Comparison of ENCODE assay signal across 8 cellular contexts in genomic region chr3:172039352-172040077, GRCh38. TPM values are rescaled to one million over a fixed set of nuclear protein-coding genes. Genes with fewer than 3 reads are reported as not detected.
DNase-seq lines count a peak whose midpoint lies in the region; ATAC-seq and TF ChIP-seq lines count a peak whose summit lies in the region.

TSS of gene FNDC3B (plus strand) at chr3:172039578. CDS start at chr3:172112480, 72,902 bp downstream.

- peaks cover 38% of the 10 kb centered on the region for H3K4me1 Mint-ChIP-seq in GM23338
- peaks cover 6% of the 10 kb centered on the region for H3K4me1 Mint-ChIP-seq in activated T-helper 17 cell treated with anti-CD3 and anti-CD28 coated beads, Interleukin-2, amount 50 U/mL, for 72 hours
- peaks cover 55 to 68% of the 10 kb centered on the region in 2 donors for H3K4me1 Mint-ChIP-seq in natural killer cell treated with Interleukin-12 subunit alpha and Interleukin-12 subunit beta and Interleukin-15 and Interleukin-18, amount 100 ng/mL, for 72 hours (ENCODE audit: low read depth in 2 of 2)

- H3F3A ChIP-seq in DOHH2 (ENCODE audit: control insufficient read depth, insufficient read depth): no peaks in the 10 kb centered on the region
- H3F3A ChIP-seq in GM23338 (replicated peaks; ENCODE audit: low read depth): no peaks in the 10 kb centered on the region

- H3K9me2 ChIP-seq in DOHH2 (replicated peaks; ENCODE audit: control insufficient read depth, low read length) (no peaks in the 10 kb centered on the region), GM23338 (ENCODE audit: insufficient read depth) (no peaks in the 10 kb centered on the region)

- peak within 1 kb of the TSS; percentile 88 for H3K4me3 Mint-ChIP-seq in GM23338
- peak within 1 kb of the TSS; percentile 88 for H3K4me3 Mint-ChIP-seq in activated T-helper 17 cell treated with anti-CD3 and anti-CD28 coated beads, Interleukin-2, amount 50 U/mL, for 72 hours
- H3K4me3 Mint-ChIP-seq in natural killer cell treated with Interleukin-12 subunit alpha and Interleukin-12 subunit beta and Interleukin-15 and Interleukin-18, amount 100 ng/mL, for 72 hours: peak within 1 kb of the TSS; percentile 92

- POLR2A ChIA-PET in RWPE1 (lab: Yijun Ruan, JAX; ENCODE audit: low non-redundant PET): interaction anchor here (0.6 kb wide), 2 partner anchors 37 to 62 kb away, joined by 3 to 7 read pairs; no protein-coding TSS in a partner anchor

- H3K36me3 Mint-ChIP-seq in GM23338 (ENCODE audit: low read depth): no peaks in the 10 kb centered on the region
- H3K36me3 Mint-ChIP-seq in activated T-helper 17 cell treated with anti-CD3 and anti-CD28 coated beads, Interleukin-2, amount 50 U/mL, for 72 hours (ENCODE audit: low read depth): peaks cover 6% of the 10 kb centered on the region
- H3K36me3 Mint-ChIP-seq in natural killer cell treated with Interleukin-12 subunit alpha and Interleukin-12 subunit beta and Interleukin-15 and Interleukin-18, amount 100 ng/mL, for 72 hours: peaks cover 12% of the 10 kb centered on the region

- H3K79me2 ChIP-seq in DOHH2 (ENCODE audit: control insufficient read depth, low read length): peaks cover 20% of the 10 kb centered on the region
- peaks cover 44% of the 10 kb centered on the region for H3K79me2 ChIP-seq in GM23338 (replicated peaks; ENCODE audit: insufficient read depth)

- peaks cover 12% of the 10 kb centered on the region for H3K4me1 ChIP-seq in DOHH2 (ENCODE audit: control insufficient read depth, low read length)
- peaks cover 22% of the 10 kb centered on the region for H3K4me1 ChIP-seq in GM23338 (ENCODE audit: insufficient read depth)

- H3K27me3 ChIP-seq in DOHH2 (ENCODE audit: control insufficient read depth, low read length) (no peaks in the 10 kb centered on the region), GM23338 (ENCODE audit: insufficient read depth) (no peaks in the 10 kb centered on the region)

- H4K20me1 ChIP-seq in DOHH2 (ENCODE audit: control insufficient read depth, insufficient read depth, low read depth, low read length) (no peaks in the 10 kb centered on the region; the same call in 1 of the 2 replicates), GM23338 (replicated peaks; ENCODE audit: insufficient read depth) (peaks cover 9% of the 10 kb centered on the region; the same call in 1 of the 2 replicates)

- DNase-seq in GM23338 (ENCODE audit: low spot score): peak; percentile 97
- DNase-seq in LNCaP clone FGC (ENCODE audit: low read depth): peak; percentile 84
- peak; percentile 92 for DNase-seq in RWPE1 (ENCODE audit: low spot score)
- peak; percentile 93 for DNase-seq in fibroblast of mammary gland (ENCODE audit: low read depth)
- peak; percentile 94 for DNase-seq in natural killer cell treated with Interleukin-12 subunit alpha and Interleukin-12 subunit beta and Interleukin-15 and Interleukin-18, amount 100 ng/mL, for 72 hours (ENCODE audit: low spot score)
- peak; percentile 91 for DNase-seq in stimulated activated naive CD8-positive, alpha-beta T cell treated with anti-CD3 and anti-CD28 coated beads, Interleukin-15, Interleukin-2, amounts not matched to agents 100 U/mL and 50 U/mL, for 24 hours

- H2AFZ ChIP-seq in GM23338: peak within 1 kb of the TSS; percentile 11; the same call in 1 of the 2 replicates

- peak within 1 kb of the TSS; percentile 70 for H3K27ac Mint-ChIP-seq in GM23338
- peak within 1 kb of the TSS; percentile 97 for H3K27ac Mint-ChIP-seq in activated T-helper 17 cell treated with anti-CD3 and anti-CD28 coated beads, Interleukin-2, amount 50 U/mL, for 72 hours
- H3K27ac Mint-ChIP-seq in natural killer cell treated with Interleukin-12 subunit alpha and Interleukin-12 subunit beta and Interleukin-15 and Interleukin-18, amount 100 ng/mL, for 72 hours: peak within 1 kb of the TSS; percentile 87 to 98

- H3K4me3 ChIP-seq in DOHH2 (ENCODE audit: low read length) (peak within 1 kb of the TSS; percentile 93), GM23338 (peak within 1 kb of the TSS; percentile 61), LNCaP clone FGC (ENCODE audit: low read depth, low read length) (peak within 1 kb of the TSS; percentile 95), fibroblast of mammary gland (ENCODE audit: control insufficient read depth, low read depth, low read length) (peak within 1 kb of the TSS; percentile 75)

- H3K9me3 ChIP-seq in DOHH2 (ENCODE audit: control insufficient read depth, insufficient read depth, low read length): no peaks in the 10 kb centered on the region

- H3K27ac ChIP-seq in DOHH2 (ENCODE audit: low read depth, low read length) (peak within 1 kb of the TSS; percentile 13; the same call in 1 of the 2 replicates), GM23338 (ENCODE audit: low read depth) (peak within 1 kb of the TSS; percentile 77), RWPE1 (peak within 1 kb of the TSS; percentile 97)

- no peaks in the 10 kb centered on the region for H3K9me3 Mint-ChIP-seq in GM23338
- no peaks in the 10 kb centered on the region for H3K9me3 Mint-ChIP-seq in activated T-helper 17 cell treated with anti-CD3 and anti-CD28 coated beads, Interleukin-2, amount 50 U/mL, for 72 hours
- H3K9me3 Mint-ChIP-seq in natural killer cell treated with Interleukin-12 subunit alpha and Interleukin-12 subunit beta and Interleukin-15 and Interleukin-18, amount 100 ng/mL, for 72 hours: peaks cover 4% of the 10 kb centered on the region

- peak; percentile 78 for ATAC-seq in GM23338
- ATAC-seq in activated T-helper 17 cell treated with anti-CD3 and anti-CD28 coated beads, Interleukin-2, amount 50 U/mL, for 72 hours (replicated peaks): peak; percentile 94
- ATAC-seq in natural killer cell treated with Interleukin-12 subunit alpha and Interleukin-12 subunit beta and Interleukin-15 and Interleukin-18, amount 100 ng/mL, for 72 hours: peak; percentile 87 to 91
- ATAC-seq in stimulated activated naive CD8-positive, alpha-beta T cell treated with anti-CD3 and anti-CD28 coated beads, Interleukin-15, Interleukin-2, amounts not matched to agents 100 U/mL and 50 U/mL, for 24 hours: peak; percentile 93

- CTCF ChIA-PET in RWPE1 (lab: Yijun Ruan, JAX): no interaction called here

- TF ChIP-seq CTCF in DOHH2 (IDR thresholded peaks at IDR 0.05; ENCODE audit: low read depth, low read length, poor library complexity, severe bottlenecking) (no peak), GM23338 (conservative IDR thresholded peaks at IDR 0.05; ENCODE audit: low read depth in 2 of 2) (no peak), LNCaP clone FGC (IDR thresholded peaks at IDR 0.05; ENCODE audit: control insufficient read depth, extremely low read depth, insufficient read depth) (no peak), RWPE1 (conservative IDR thresholded peaks at IDR 0.05; ENCODE audit: low read depth) (no peak), fibroblast of mammary gland (conservative IDR thresholded peaks at IDR 0.05; ENCODE audit: control insufficient read depth, insufficient read depth, low read depth, low read length) (no peak)

- H3K27me3 Mint-ChIP-seq in GM23338 (ENCODE audit: insufficient read depth, low read depth, poor library complexity): peaks cover 17% of the 10 kb centered on the region
- no peaks in the 10 kb centered on the region for H3K27me3 Mint-ChIP-seq in activated T-helper 17 cell treated with anti-CD3 and anti-CD28 coated beads, Interleukin-2, amount 50 U/mL, for 72 hours
- no peaks in the 10 kb centered on the region for H3K27me3 Mint-ChIP-seq in natural killer cell treated with Interleukin-12 subunit alpha and Interleukin-12 subunit beta and Interleukin-15 and Interleukin-18, amount 100 ng/mL, for 72 hours

- H3K4me2 ChIP-seq in DOHH2 (ENCODE audit: low read length) (peak within 1 kb of the TSS; percentile 56), GM23338 (peak within 1 kb of the TSS; percentile 84)

- H3K36me3 ChIP-seq in DOHH2 (ENCODE audit: control insufficient read depth, low read length) (no peaks in the 10 kb centered on the region), GM23338 (ENCODE audit: insufficient read depth) (no peaks in the 10 kb centered on the region)

TF ChIP-seq in GM23338, 12 proteins besides CTCF, POLR2A, EP300 and RAD21:
- peak; percentile 75 for TF ChIP-seq CREB1 (CRISPR knock-in tag; IDR thresholded peaks at IDR 0.05; ENCODE audit: low read depth)
- TF ChIP-seq REST (IDR thresholded peaks at IDR 0.05; ENCODE audit: unreplicated experiment): peak; percentile 24
- TF ChIP-seq POLR2AphosphoS5 (IDR thresholded peaks at IDR 0.05; ENCODE audit: low read depth): peak; percentile 83
- no peak for TF ChIP-seq ZNF331 (CRISPR knock-in tag; IDR thresholded peaks at IDR 0.05; ENCODE audit: low read depth)

RNA-seq across cellular contexts. Expression of gene FNDC3B, which starts in this region (rescaled TPM):
- 45.0 and 55.4 TPM in 2 replicates for total RNA-seq in GM23338 (2014; rRNA removed; shearing (Covaris generic))
- 17.8 and 19.1 TPM in 2 replicates for polyA plus RNA-seq in GM23338 (2016; fragmentation: Nextera tagmentation; extraction: Ambion mirVana)
- total RNA-seq in activated T-helper 17 cell treated with anti-CD3 and anti-CD28 coated beads, Interleukin-2, amount 50 U/mL, for 72 hours: 10 to 100 TPM; 17.6 to 17.9 TPM
- total RNA-seq in natural killer cell treated with Interleukin-12 subunit alpha and Interleukin-12 subunit beta and Interleukin-15 and Interleukin-18, amount 100 ng/mL, for 72 hours: 100 to 1,000 TPM; 149 to 217 TPM

Comparison
In these comparisons a context has a peak if more than half of its experiments do, and no peak if none do; other contexts are left out.
1. Peak in every context shown above with its lines: DNase-seq, ATAC-seq, H3K4me3 ChIP-seq and H3K27ac ChIP-seq.
2. H3K27ac ChIP-seq: peak in every context shown above with its lines; median percentile 97 in RWPE1; 77 in GM23338; 13 in DOHH2.